ENCODE assay signal across 8 cellular contexts in genomic region chr3:89851974-89852621, GRCh38.
DNase-seq lines count a peak whose midpoint lies in the region; ATAC-seq and TF ChIP-seq lines count a peak whose summit lies in the region.

No MANE protein-coding gene starts in this region.

- H3K4me3 ChIP-seq in DND-41 (ENCODE audit: low read depth in 1 of 2, low read length in 2 of 2) = no peak overlapping the region
- H3K4me3 ChIP-seq in cardiac fibroblast (replicated peaks in 1 of 2; ENCODE audit: low read depth in 2 of 2, low read length in 2 of 2) = no peak overlapping the region

- no peak overlapping the region for H3K9ac ChIP-seq in DND-41 (ENCODE audit: low read depth, low read length)

- no peaks in the 10 kb centered on the region for H3K27me3 ChIP-seq in DND-41 (ENCODE audit: insufficient read depth, low read length, poor library complexity)

- H3K4me1 Mint-ChIP-seq in activated T-cell treated with anti-CD3 and anti-CD28 coated beads, Interleukin-2, amount 50 U/mL, for 4 hours (ENCODE audit: low read depth) = no peaks in the 10 kb centered on the region
- H3K4me1 Mint-ChIP-seq in T-cell = no peaks in the 10 kb centered on the region

- no peak overlapping the region for H3K27ac ChIP-seq in DND-41 (ENCODE audit: low read length)

- no peaks in the 10 kb centered on the region for H3K36me3 ChIP-seq in DND-41 (ENCODE audit: insufficient read depth, low read length)

- no peaks in the 10 kb centered on the region for H3K27me3 Mint-ChIP-seq in activated T-cell treated with anti-CD3 and anti-CD28 coated beads, Interleukin-2, amount 50 U/mL, for 4 hours (ENCODE audit: low read depth)
- H3K27me3 Mint-ChIP-seq in T-cell = no peaks in the 10 kb centered on the region

- no peaks in the 10 kb centered on the region for H4K20me1 ChIP-seq in DND-41 (ENCODE audit: insufficient read depth, low read length)

- H3K9me3 ChIP-seq in DND-41 (ENCODE audit: insufficient read depth, low read length, severe bottlenecking) = no peaks in the 10 kb centered on the region

- peaks cover 10% of the 10 kb centered on the region for H3K9me3 Mint-ChIP-seq in activated T-cell treated with anti-CD3 and anti-CD28 coated beads, Interleukin-2, amount 50 U/mL, for 4 hours
- peaks cover 6 to 23% (median 19%) of the 10 kb centered on the region in 3 donors for H3K9me3 Mint-ChIP-seq in T-cell

- TF ChIP-seq CTCF in DND-41 (IDR thresholded peaks at IDR 0.05; ENCODE audit: borderline replicate concordance, extremely low read depth, low read length, poor library complexity, severe bottlenecking) (peak; percentile 34), cardiac fibroblast (IDR thresholded peaks at IDR 0.05; ENCODE audit: low read depth, low read length) (peak; percentile 66)

- ATAC-seq in DND-41 (ENCODE audit: insufficient read depth, low read depth) (no peak), T-cell (replicated peaks in 1 of 4) (no peak)
- ATAC-seq in activated T-cell treated with anti-CD3 and anti-CD28 coated beads, Interleukin-2, amount 50 U/mL, for 4 hours = no peak

- DNase-seq in DND-41 (peak; percentile 11), NCI-H1092 (lab: John Stamatoyannopoulos, UW) (peak; percentile 72), cardiac fibroblast (ENCODE audit: low read depth in 2 of 2) (peak; percentile 54 to 68), myocyte (ENCODE audit: low read depth) (peak; percentile 78), COR-L47 (lab: John Stamatoyannopoulos, UW) (no peak), T-cell (no peak), T1000 (lab: John Stamatoyannopoulos, UW) (no peak)
- no peak for DNase-seq in activated T-cell treated with anti-CD3 and anti-CD28 coated beads, Interleukin-2, amount 50 U/mL, for 4 hours

- H3K36me3 Mint-ChIP-seq in activated T-cell treated with anti-CD3 and anti-CD28 coated beads, Interleukin-2, amount 50 U/mL, for 4 hours (ENCODE audit: insufficient read depth) = no peaks in the 10 kb centered on the region
- H3K36me3 Mint-ChIP-seq in T-cell = no peaks in the 10 kb centered on the region

- H2AFZ ChIP-seq in DND-41 (ENCODE audit: low read depth, low read length) = no peak overlapping the region

- POLR2A ChIA-PET in T-cell (lab: Charles Lee) = no interaction called here

- no peaks in the 10 kb centered on the region for H3K79me2 ChIP-seq in DND-41 (ENCODE audit: insufficient read depth, low read length)

- H3K4me1 ChIP-seq in DND-41 (ENCODE audit: insufficient read depth, low read length) = no peaks in the 10 kb centered on the region

- CTCF ChIA-PET in T-cell (lab: Charles Lee) = no interaction called here

- no peak overlapping the region for H3K4me3 Mint-ChIP-seq in activated T-cell treated with anti-CD3 and anti-CD28 coated beads, Interleukin-2, amount 50 U/mL, for 4 hours
- H3K4me3 Mint-ChIP-seq in T-cell = no peak overlapping the region

- no peak overlapping the region for H3K4me2 ChIP-seq in DND-41 (ENCODE audit: insufficient read depth, low read length)

- H3K27ac Mint-ChIP-seq in T-cell = no peak overlapping the region

Comparison
In these comparisons a context has a peak if more than half of its experiments do, and no peak if none do; other contexts are left out.
1. DNase-seq: peak in DND-41 (single experiment), NCI-H1092 (single experiment), cardiac fibroblast (2 of 2) and myocyte (single experiment); none in COR-L47 (single experiment), activated T-cell treated with anti-CD3 and anti-CD28 coated beads, Interleukin-2, amount 50 U/mL, for 4 hours (single experiment), T-cell (0 of 34) and T1000 (single experiment).